10 cellular contexts compared by ENCODE assay signal in the genomic region with DNA sequence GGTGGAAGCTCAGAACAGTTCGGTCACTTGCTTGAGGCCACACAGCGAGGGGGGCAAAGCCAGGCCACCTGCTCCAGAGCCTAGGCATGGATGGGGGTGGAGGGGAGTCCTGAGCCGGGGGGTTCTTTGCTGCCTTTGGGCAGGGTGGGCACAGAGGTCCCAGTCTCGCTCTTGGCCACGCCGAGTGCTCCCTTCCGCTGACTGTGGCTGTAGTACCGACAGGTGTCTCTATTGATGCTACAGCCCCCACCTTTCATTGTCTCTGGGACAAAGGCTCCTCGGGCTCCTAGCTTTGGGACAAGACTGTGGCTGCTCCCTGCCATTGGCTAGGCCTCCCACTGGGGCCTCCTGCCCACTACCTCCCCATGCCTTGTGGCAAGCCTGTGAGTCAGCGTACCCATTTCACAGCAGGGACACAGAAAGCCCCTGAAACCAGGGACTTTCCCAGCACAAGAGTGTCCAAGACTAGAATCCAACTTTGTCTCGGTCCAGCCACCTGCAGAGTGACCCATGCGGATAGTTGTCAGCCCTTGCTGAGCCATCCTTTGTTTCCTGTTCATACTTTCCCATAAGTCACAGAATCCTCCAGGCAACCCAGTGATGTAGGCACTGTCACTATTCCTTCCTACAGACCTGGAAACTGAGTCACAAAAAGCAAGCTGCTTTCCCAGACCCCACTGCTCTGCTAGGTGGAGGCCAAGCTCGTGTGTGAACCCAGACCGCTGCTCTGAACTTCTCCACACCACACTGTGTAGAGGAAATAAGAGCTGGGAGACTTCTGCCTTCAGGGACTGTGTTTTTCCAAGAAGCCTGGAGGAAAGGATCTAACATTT. TPM values are rescaled to one million over a fixed set of nuclear protein-coding genes. Genes with fewer than 3 reads are reported as not detected.
A peak's percentile ranks its signal among the peaks of the same experiment; 100 is the strongest.
DNase-seq lines count a peak whose midpoint lies in the region; ATAC-seq and TF ChIP-seq lines count a peak whose summit lies in the region.
"Had no signal": no experiment of that assay in that cellular context is flagged by ENCODE, and none has a peak within 500 bp of the region (broad histone marks: within the 10 kb centered on the region; RNA-seq: fewer than 3 reads in every experiment).

No MANE protein-coding gene starts in this region.

- peaks cover 7% of the 10 kb centered on the region for H3K27me3 Mint-ChIP-seq in chondrocyte (ENCODE audit: low read depth)

- in situ Hi-C loops in mammary epithelial cell (cut with MboI; ENCODE audit: low sequenced_read_pairs in 2 of 2) = no loop called here

- dilution Hi-C loops in mammary epithelial cell (cut with HindIII; ENCODE audit: low sequenced_read_pairs) = no loop called here

- TF ChIP-seq CTCF in mammary epithelial cell (conservative IDR thresholded peaks at IDR 0.05 in 1 of 2, IDR thresholded peaks at IDR 0.05 in 1 of 2; ENCODE audit: extremely low read depth in 1 of 2, insufficient read depth in 1 of 2, low read depth in 1 of 2, low read length in 2 of 2) = no peak
- no peak for TF ChIP-seq CTCF in breast epithelium (IDR thresholded peaks at IDR 0.05)
- no peak for TF ChIP-seq CTCF in chondrocyte (IDR thresholded peaks at IDR 0.05)
- no peak for TF ChIP-seq CTCF in tibial nerve (IDR thresholded peaks at IDR 0.05)
- no peak for TF ChIP-seq CTCF in colonic mucosa (IDR thresholded peaks at IDR 0.05)

- H3K9me3 ChIP-seq in mammary epithelial cell (replicated peaks; ENCODE audit: insufficient read depth, low read length) = no peaks in the 10 kb centered on the region
- H3K9me3 ChIP-seq in breast epithelium = no peaks in the 10 kb centered on the region
- 0 out of 2 replicates have a peak, but pooled peaks cover 2% of the 10 kb centered on the region for H3K9me3 ChIP-seq in SJSA1 (replicated peaks)
- no peaks in the 10 kb centered on the region for H3K9me3 ChIP-seq in tibial nerve
- H3K9me3 ChIP-seq in colonic mucosa = no peaks in the 10 kb centered on the region
- H3K9me3 ChIP-seq: SK-N-SH had no signal

- no peak overlapping the region for H3K27ac ChIP-seq in mammary epithelial cell (ENCODE audit: insufficient read depth, low read depth, low read length)
- H3K27ac ChIP-seq in breast epithelium = no peak overlapping the region
- peak overlapping the region; percentile 54 for H3K27ac ChIP-seq in SJSA1
- no peak overlapping the region for H3K27ac ChIP-seq in tibial nerve
- no peak overlapping the region for H3K27ac ChIP-seq in colonic mucosa

- H3K36me3 ChIP-seq in mammary epithelial cell (ENCODE audit: insufficient read depth, low read length) (no peaks in the 10 kb centered on the region), breast epithelium (no peaks in the 10 kb centered on the region), SJSA1 (peaks cover 3% of the 10 kb centered on the region; the same call in 1 of the 2 replicates), tibial nerve (no peaks in the 10 kb centered on the region), colonic mucosa (no peaks in the 10 kb centered on the region)

- H3K4me1 ChIP-seq in mammary epithelial cell (ENCODE audit: insufficient read depth, low read length) (no peaks in the 10 kb centered on the region), breast epithelium (peaks cover 0 to 3% of the 10 kb centered on the region in 2 donors), SJSA1 (replicated peaks) (peaks cover 41% of the 10 kb centered on the region), tibial nerve (peaks cover 0 to 19% (median 7%) of the 10 kb centered on the region in 4 donors), colonic mucosa (no peaks in the 10 kb centered on the region)

- no peaks in the 10 kb centered on the region for H4K20me1 ChIP-seq in mammary epithelial cell (ENCODE audit: insufficient read depth, low read length)

- intact Hi-C loops in mammary epithelial cell (cut with micrococcal nuclease) (no loop called here), breast epithelium (cut with DNase I; ENCODE audit: low total_unique reads) (no loop called here), colonic mucosa (cut with DNase I) (no loop called here)

- BruUV-seq in mammary epithelial cell (replicated peaks; lab: Mats Ljungman, UMichigan) = no TSS peak

- H3K4me3 ChIP-seq in mammary epithelial cell (replicated peaks in 1 of 3; ENCODE audit: insufficient read depth in 1 of 3, low read depth in 2 of 3, low read length in 3 of 3) (no peak overlapping the region), breast epithelium (no peak overlapping the region), SJSA1 (no peak overlapping the region), tibial nerve (no peak overlapping the region), colonic mucosa (no peak overlapping the region)

- H3K79me2 ChIP-seq in mammary epithelial cell (ENCODE audit: insufficient read depth, low read length) = no peaks in the 10 kb centered on the region

- no peak for TF ChIP-seq EP300 in tibial nerve (IDR thresholded peaks at IDR 0.05)

- H3K4me1 Mint-ChIP-seq in chondrocyte (ENCODE audit: low read depth) = peaks cover 17% of the 10 kb centered on the region

- no peak overlapping the region for H3K9ac ChIP-seq in mammary epithelial cell (ENCODE audit: insufficient read depth, low read length)
- no peak overlapping the region for H3K9ac ChIP-seq in colonic mucosa (ENCODE audit: low read depth in 2 of 2, low read length in 2 of 2)
- H3K9ac ChIP-seq: SK-N-SH had no signal

- CTCF ChIA-PET in mammary epithelial cell (lab: Charles Lee; ENCODE audit: low non-redundant PET) = no interaction called here

- 94% methylated on average over 11 of the region's 14 CpGs for WGBS in mammary epithelial cell (ENCODE audit: low coverage, missing lambda C conversion rate)
- WGBS in tibial nerve, 2 donors = 90% methylated on average over 9 to 14 of the region's 14 CpGs

- peak; percentile 83 for ATAC-seq in stimulated activated naive CD8-positive, alpha-beta T cell treated with anti-CD3 and anti-CD28 coated beads, Interleukin-15, Interleukin-2, amounts not matched to agents 100 U/mL and 50 U/mL, for 24 hours

- no peak overlapping the region for H3K27ac Mint-ChIP-seq in chondrocyte (ENCODE audit: unreplicated experiment)

- no peak overlapping the region for H3K4me3 Mint-ChIP-seq in chondrocyte (ENCODE audit: unreplicated experiment)

- H3K9me3 Mint-ChIP-seq in chondrocyte (ENCODE audit: low read depth) = no peaks in the 10 kb centered on the region

- H3K4me2 ChIP-seq in mammary epithelial cell (ENCODE audit: insufficient read depth, low read depth, low read length) = no peak overlapping the region
- H3K4me2 ChIP-seq: SK-N-SH had no signal

- DNase-seq in mammary epithelial cell = peak; percentile 26
- DNase-seq in breast epithelium (ENCODE audit: low spot score in 2 of 2) = no peak
- peak in 1 of 2 experiments; percentile 62 for DNase-seq in SJSA1 (ENCODE audit: low read depth in 1 of 2, low spot score in 2 of 2)
- DNase-seq in chondrocyte (ENCODE audit: low spot score) = peak; percentile 60
- DNase-seq in stimulated activated naive CD8-positive, alpha-beta T cell treated with anti-CD3 and anti-CD28 coated beads, Interleukin-15, Interleukin-2, amounts not matched to agents 100 U/mL and 50 U/mL, for 24 hours = peak; percentile 71
- DNase-seq in tibial nerve (ENCODE audit: low spot score in 2 of 2) = no peak
- DNase-seq in colonic mucosa = no peak
- no peak for DNase-seq in NCI-H2171 (lab: John Stamatoyannopoulos, UW)
- DNase-seq: NCI-H526, SK-N-SH had no signal

- H3K36me3 Mint-ChIP-seq in chondrocyte (ENCODE audit: low read depth) = no peaks in the 10 kb centered on the region

- no peak overlapping the region for H2AFZ ChIP-seq in mammary epithelial cell (ENCODE audit: low read depth, low read length)

- no peaks in the 10 kb centered on the region for H3K27me3 ChIP-seq in mammary epithelial cell (ENCODE audit: insufficient read depth, low read length)
- H3K27me3 ChIP-seq in breast epithelium = no peaks in the 10 kb centered on the region
- H3K27me3 ChIP-seq in SJSA1 (replicated peaks) = no peaks in the 10 kb centered on the region
- no peaks in the 10 kb centered on the region for H3K27me3 ChIP-seq in tibial nerve
- no peaks in the 10 kb centered on the region for H3K27me3 ChIP-seq in colonic mucosa

- TF ChIP-seq POLR2A in breast epithelium (IDR thresholded peaks at IDR 0.05) (no peak), tibial nerve (IDR thresholded peaks at IDR 0.05) (no peak)

RNA-seq across cellular contexts. Expression of gene MYEOV, which starts 17.2 kb away (rescaled TPM):
- total RNA-seq in mammary epithelial cell (under 1 TPM; 0.67 to 0.75 TPM), breast epithelium (10 to 100 TPM in 2 of 3 donors, 1 to 10 TPM in 1; 2.8 to 22.0 (median 18.7) TPM), chondrocyte (0.87 TPM in 1 of 3 replicates, not detected in the others), tibial nerve (10 to 100 TPM in 2 of 4 donors, 1 to 10 TPM in 2; 4.8 to 26.7 (median 9.4) TPM), colonic mucosa (1 to 10 TPM; 4.5 to 8.2 TPM)
- 0.59 TPM for polyA plus RNA-seq in mammary epithelial cell
- 2.2 TPM for polyA minus RNA-seq in mammary epithelial cell
- total RNA-seq in SJSA1 (2014; rRNA removed; shearing (Covaris generic)) = 3.4 and 5.3 TPM in 2 replicates

Comparison
In these comparisons a context has a peak if more than half of its experiments do, and no peak if none do; other contexts are left out.
1. DNase-seq: peak in mammary epithelial cell (single experiment), chondrocyte (single experiment) and stimulated activated naive CD8-positive, alpha-beta T cell treated with anti-CD3 and anti-CD28 coated beads, Interleukin-15, Interleukin-2, amounts not matched to agents 100 U/mL and 50 U/mL, for 24 hours (single experiment); none in breast epithelium (0 of 2), tibial nerve (0 of 2), colonic mucosa (single experiment) and NCI-H2171 (single experiment).